ENCODE assay signal across 31 cellular contexts in the genomic region with DNA sequence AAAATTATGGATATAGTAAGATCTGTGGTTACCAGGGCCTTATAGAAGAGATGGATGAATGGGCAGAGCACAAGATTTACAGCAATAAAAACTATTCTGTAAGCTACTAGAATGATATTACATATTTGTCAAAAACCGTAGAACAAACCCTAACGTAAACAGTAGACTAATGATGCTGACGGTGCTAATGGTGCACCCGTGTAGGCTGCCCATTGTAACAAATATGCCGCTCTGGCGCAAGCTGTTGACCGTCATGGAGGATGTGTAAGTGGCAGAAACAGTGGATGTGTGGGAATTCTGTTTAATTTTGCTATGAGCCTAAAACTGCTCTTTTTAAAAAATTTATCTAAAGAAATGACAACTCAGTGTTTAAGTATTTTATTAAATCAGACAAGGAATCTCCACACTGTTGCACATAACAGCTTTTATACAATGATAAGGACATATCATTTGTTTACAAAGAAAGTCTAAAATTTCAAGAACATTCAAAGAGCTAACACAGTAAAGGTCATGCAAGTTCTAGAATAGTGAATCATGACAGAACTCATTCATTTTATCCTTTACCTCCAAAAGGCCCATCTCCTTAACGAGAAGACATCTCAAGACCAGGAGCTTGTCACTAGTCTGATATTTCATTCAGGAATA.
"Had no signal": no experiment of that assay in that cellular context is flagged by ENCODE, and none has a peak within 500 bp of the region (broad histone marks: within the 10 kb centered on the region; RNA-seq: fewer than 3 reads in every experiment).

No MANE protein-coding gene starts in this region.

- H3K4me2 ChIP-seq: neural progenitor cell had no signal

- DNase-seq: activated CD4-positive, alpha-beta T cell treated with anti-CD3 and anti-CD28 coated beads for 36 hours; activated CD4-positive, alpha-beta T cell treated with anti-CD3 and anti-CD28 coated beads, Interleukin-2, amount 50 U/mL, for 48 hours; activated CD4-positive, CD25-positive, alpha-beta regulatory T cell; activated effector memory CD4-positive, alpha-beta T cell treated with anti-CD3 and anti-CD28 coated beads, Interleukin-2, amount 50 U/mL, for 16 hours; activated naive CD4-positive, alpha-beta T cell treated with anti-CD3 and anti-CD28 coated beads for 36 hours; activated naive CD8-positive, alpha-beta T cell treated with anti-CD3 and anti-CD28 coated beads, Interleukin-2, amount 10 ng/mL, durations not matched to agents 7 days and 5 days; activated T-cell treated with anti-CD3 and anti-CD28 coated beads, Interleukin-2, amount 50 U/mL, for 72 hours; amygdala; caudate nucleus; cortex of kidney; foreskin fibroblast; heart left ventricle; hypothalamus; immature natural killer cell; kidney; left colon; midbrain; naive thymus-derived CD8-positive, alpha-beta T cell; occipital lobe; psoas muscle; sigmoid colon; small intestine; stimulated activated CD4-positive, alpha-beta T cell treated with anti-CD3 and anti-CD28 coated beads, Interleukin-4, amount 100 ng/mL, for 24 hours; stimulated activated CD8-positive, alpha-beta memory T cell treated with anti-CD3 and anti-CD28 coated beads, Interleukin-4, amount 100 ng/mL, for 48 hours; T-helper 2 cell had no signal

- H3K4me1 Mint-ChIP-seq: activated naive CD8-positive, alpha-beta T cell treated with anti-CD3 and anti-CD28 coated beads, Interleukin-2, amount 10 ng/mL, durations not matched to agents 7 days and 5 days; immature natural killer cell; neural progenitor cell; stimulated activated memory B cell treated with anti-CD40 and anti-IgM and Interleukin-4, amounts not matched to agents 10 μg/mL and 1 μg/mL and 100 μg/mL, for 72 hours had no signal

- H3K27me3 ChIP-seq: heart left ventricle, neural progenitor cell, sigmoid colon, suprapubic skin, tibial nerve had no signal

- H3K27me3 Mint-ChIP-seq: activated CD4-positive, alpha-beta T cell treated with anti-CD3 and anti-CD28 coated beads for 36 hours; activated naive CD8-positive, alpha-beta T cell treated with anti-CD3 and anti-CD28 coated beads, Interleukin-2, amount 10 ng/mL, durations not matched to agents 7 days and 5 days; naive thymus-derived CD8-positive, alpha-beta T cell; stimulated activated memory B cell treated with anti-CD40 and anti-IgM and Interleukin-4, amounts not matched to agents 10 μg/mL and 1 μg/mL and 100 μg/mL, for 72 hours had no signal

- H3K4me3 ChIP-seq: heart left ventricle, neural progenitor cell, psoas muscle, sigmoid colon, suprapubic skin, tibial nerve had no signal

- ATAC-seq: activated T-cell treated with anti-CD3 and anti-CD28 coated beads, Interleukin-2, amount 50 U/mL, for 72 hours; esophagus mucosa; heart left ventricle; naive thymus-derived CD8-positive, alpha-beta T cell; stimulated activated memory B cell treated with anti-CD40 and anti-IgM and Interleukin-4, amounts not matched to agents 10 μg/mL and 1 μg/mL and 100 μg/mL, for 72 hours had no signal

- H3K9me3 ChIP-seq: heart left ventricle, psoas muscle, sigmoid colon, suprapubic skin, tibial nerve had no signal

- H3K79me2 ChIP-seq: parathyroid adenoma had no signal

- H3K9ac ChIP-seq: neural progenitor cell, parathyroid adenoma had no signal

- H3K4me1 ChIP-seq: heart left ventricle, neural progenitor cell, parathyroid adenoma, psoas muscle, sigmoid colon, suprapubic skin, tibial nerve had no signal

- H3K4me3 Mint-ChIP-seq: activated CD4-positive, alpha-beta T cell treated with anti-CD3 and anti-CD28 coated beads for 36 hours; activated naive CD4-positive, alpha-beta T cell treated with anti-CD3 and anti-CD28 coated beads for 36 hours; activated naive CD8-positive, alpha-beta T cell treated with anti-CD3 and anti-CD28 coated beads, Interleukin-2, amount 10 ng/mL, durations not matched to agents 7 days and 5 days; activated T-cell treated with anti-CD3 and anti-CD28 coated beads, Interleukin-2, amount 50 U/mL, for 72 hours; immature natural killer cell; naive thymus-derived CD8-positive, alpha-beta T cell; neural progenitor cell; stimulated activated memory B cell treated with anti-CD40 and anti-IgM and Interleukin-4, amounts not matched to agents 10 μg/mL and 1 μg/mL and 100 μg/mL, for 72 hours had no signal

- H3K9me3 Mint-ChIP-seq: activated naive CD4-positive, alpha-beta T cell treated with anti-CD3 and anti-CD28 coated beads for 36 hours; activated naive CD8-positive, alpha-beta T cell treated with anti-CD3 and anti-CD28 coated beads, Interleukin-2, amount 10 ng/mL, durations not matched to agents 7 days and 5 days; activated T-cell treated with anti-CD3 and anti-CD28 coated beads, Interleukin-2, amount 50 U/mL, for 72 hours; immature natural killer cell; naive thymus-derived CD8-positive, alpha-beta T cell; neural progenitor cell; stimulated activated memory B cell treated with anti-CD40 and anti-IgM and Interleukin-4, amounts not matched to agents 10 μg/mL and 1 μg/mL and 100 μg/mL, for 72 hours had no signal

- H3K27ac ChIP-seq: heart left ventricle, neural progenitor cell, parathyroid adenoma, psoas muscle, sigmoid colon, suprapubic skin, tibial nerve had no signal

- H2AFZ ChIP-seq: neural progenitor cell, parathyroid adenoma had no signal

- H3K27ac Mint-ChIP-seq: activated T-cell treated with anti-CD3 and anti-CD28 coated beads, Interleukin-2, amount 50 U/mL, for 72 hours; neural progenitor cell; stimulated activated memory B cell treated with anti-CD40 and anti-IgM and Interleukin-4, amounts not matched to agents 10 μg/mL and 1 μg/mL and 100 μg/mL, for 72 hours had no signal

- FAIRE-seq: kidney, small intestine had no signal
